Comparison of ENCODE assay signal across 8 cellular contexts in genomic region chr14:75453817-75454434, GRCh38. TPM values are rescaled to one million over a fixed set of nuclear protein-coding genes. Genes with fewer than 3 reads are reported as not detected.
DNase-seq lines count a peak whose midpoint lies in the region; ATAC-seq, FAIRE-seq and TF ChIP-seq lines count a peak whose summit lies in the region.

No MANE protein-coding gene starts in this region.

- H3K27ac Mint-ChIP-seq in endothelial cell (ENCODE audit: unreplicated experiment), result no peak overlapping the region

- H3K4me2 ChIP-seq in skeletal muscle satellite cell (ENCODE audit: low read length), result peak overlapping the region; percentile 61
- H3K4me2 ChIP-seq in PC-3 (ENCODE audit: low read length), result no peak overlapping the region

- no peaks in the 10 kb centered on the region for H3K9me3 Mint-ChIP-seq in endothelial cell (ENCODE audit: unreplicated experiment)

- no peaks in the 10 kb centered on the region for H4K20me1 ChIP-seq in PC-3 (ENCODE audit: low read length)

- H3K27ac ChIP-seq in PC-3 (ENCODE audit: low read length), result no peak overlapping the region

- H3K4me3 Mint-ChIP-seq in endothelial cell (ENCODE audit: unreplicated experiment), result no peak overlapping the region

- no peaks in the 10 kb centered on the region for H3K79me2 ChIP-seq in PC-3 (ENCODE audit: low read length)

- peak; percentile 52 for ATAC-seq in HG03175 (IDR thresholded peaks at IDR 0.05; ENCODE audit: unreplicated experiment)
- no peak for ATAC-seq in HG03196 (IDR thresholded peaks at IDR 0.05; ENCODE audit: unreplicated experiment)
- ATAC-seq in PC-3, result no peak

- DNase-seq in GM18507 (ENCODE audit: extremely low spot score, insufficient read length, low read depth), result peak; percentile 30
- peak; percentile 4 for DNase-seq in effector CD8-positive, alpha-beta T cell (lab: John Stamatoyannopoulos, UW)
- DNase-seq in endothelial cell (ENCODE audit: low spot score), result no peak
- DNase-seq in OCI-M1 (lab: John Stamatoyannopoulos, UW), result no peak
- DNase-seq in PC-3, result no peak

- no peaks in the 10 kb centered on the region for H3K9me2 ChIP-seq in PC-3 (replicated peaks; ENCODE audit: low read length)

- peaks cover 13% of the 10 kb centered on the region for H3K36me3 Mint-ChIP-seq in endothelial cell (ENCODE audit: low read depth, unreplicated experiment)

- CTCF ChIA-PET in PC-3 (lab: Charles Lee), result no interaction called here

- H3K9me3 ChIP-seq in skeletal muscle satellite cell (replicated peaks; ENCODE audit: low read length), result no peaks in the 10 kb centered on the region
- H3K9me3 ChIP-seq in PC-3 (ENCODE audit: low read length), result no peaks in the 10 kb centered on the region

- H3K27me3 Mint-ChIP-seq in endothelial cell (ENCODE audit: unreplicated experiment), result peaks cover 12% of the 10 kb centered on the region

- H3K4me1 ChIP-seq in skeletal muscle satellite cell (ENCODE audit: control insufficient read depth, insufficient read depth, low read length) (peaks cover 60% of the 10 kb centered on the region), PC-3 (ENCODE audit: insufficient read depth, low read length) (peaks cover 24% of the 10 kb centered on the region)

- H3K9ac ChIP-seq in skeletal muscle satellite cell (ENCODE audit: low read depth, low read length) (peak overlapping the region; percentile 66), PC-3 (ENCODE audit: low read length) (no peak overlapping the region)

- H2AFZ ChIP-seq in PC-3 (ENCODE audit: low read length), result no peak overlapping the region

- intact Hi-C loops in PC-3 (cut with micrococcal nuclease), result no loop called here

- H3K36me3 ChIP-seq in skeletal muscle satellite cell (ENCODE audit: insufficient read depth, low read length) (no peaks in the 10 kb centered on the region), PC-3 (ENCODE audit: low read depth, low read length) (no peaks in the 10 kb centered on the region)

- H3K27me3 ChIP-seq in skeletal muscle satellite cell (ENCODE audit: control insufficient read depth, insufficient read depth, low read length) (no peaks in the 10 kb centered on the region), PC-3 (ENCODE audit: low read length) (no peaks in the 10 kb centered on the region)

- no TSS peak for BruUV-seq in PC-3 (replicated peaks; lab: Mats Ljungman, UMichigan)

- peak; percentile 65 for FAIRE-seq in GM18507 (lab: Jason Lieb, UNC)

- H3F3A ChIP-seq in PC-3 (ENCODE audit: low read length, unreplicated experiment), result no peaks in the 10 kb centered on the region

- POLR2A ChIA-PET in PC-3 (lab: Charles Lee; ENCODE audit: unreplicated experiment), result no interaction called here

- H3K4me1 Mint-ChIP-seq in endothelial cell (ENCODE audit: unreplicated experiment), result peaks cover 22% of the 10 kb centered on the region

- TF ChIP-seq CTCF in endothelial cell (IDR thresholded peaks at IDR 0.05; ENCODE audit: unreplicated experiment), result no peak
- TF ChIP-seq CTCF in PC-3 (conservative IDR thresholded peaks at IDR 0.05; ENCODE audit: low read depth, low read length), result no peak

- H3K4me3 ChIP-seq in skeletal muscle satellite cell (ENCODE audit: low read length), result no peak overlapping the region
- no peak overlapping the region for H3K4me3 ChIP-seq in PC-3 (ENCODE audit: low read length)

RNA-seq across cellular contexts. Expression of gene JDP2, which starts 26.1 kb away (rescaled TPM):
- 37.1 and 43.1 TPM in 2 replicates for total RNA-seq in skeletal muscle satellite cell (2012; rRNA removed)
- total RNA-seq in endothelial cell (ENCODE audit: unreplicated experiment) (5.1 TPM), PC-3 (2014; rRNA removed) (5.8 and 8.2 TPM in 2 replicates)

Comparison
In these comparisons a context has a peak if more than half of its experiments do, and no peak if none do; other contexts are left out.
1. DNase-seq: peak in GM18507 (single experiment) and effector CD8-positive, alpha-beta T cell (single experiment); none in endothelial cell (single experiment), OCI-M1 (single experiment) and PC-3 (single experiment).